13 cellular contexts compared by ENCODE assay signal in genomic region chr19:3059653-3060052, GRCh38. TPM values are rescaled to one million over a fixed set of nuclear protein-coding genes. Genes with fewer than 3 reads are reported as not detected.
DNase-seq lines count a peak whose midpoint lies in the region; ATAC-seq and TF ChIP-seq lines count a peak whose summit lies in the region.
"Had no signal": no experiment of that assay in that cellular context is flagged by ENCODE, and none has a peak within 500 bp of the region (broad histone marks: within the 10 kb centered on the region; RNA-seq: fewer than 3 reads in every experiment).

No MANE protein-coding gene starts in this region.

- WGBS in thymus, result 93% methylated on average over 16 of the region's 16 CpGs

- no peak overlapping the region for H3K27ac Mint-ChIP-seq in activated naive CD4-positive, alpha-beta T cell treated with anti-CD3 and anti-CD28 coated beads, Interleukin-2, amount 50 U/mL, for 24 hours
- H3K27ac Mint-ChIP-seq in activated CD8-positive, alpha-beta T cell treated with anti-CD3 and anti-CD28 coated beads for 36 hours, result peak overlapping the region; percentile 76
- H3K27ac Mint-ChIP-seq in immature natural killer cell, result peak overlapping the region; percentile 82 to 97 (median 88)
- H3K27ac Mint-ChIP-seq in stimulated activated memory B cell treated with anti-CD40 and anti-IgM and Interleukin-4, amounts not matched to agents 10 μg/mL and 1 μg/mL and 100 μg/mL, for 72 hours, result no peak overlapping the region

- intact Hi-C loops in activated CD8-positive, alpha-beta T cell treated with anti-CD3 and anti-CD28 coated beads for 36 hours (cut with micrococcal nuclease), result loop anchor here (10.0 kb wide), 1 partner anchor 105 kb away; no protein-coding TSS in a partner anchor

- no peak for ATAC-seq in activated CD8-positive, alpha-beta T cell treated with anti-CD3 and anti-CD28 coated beads for 36 hours
- ATAC-seq in stimulated activated memory B cell treated with anti-CD40 and anti-IgM and Interleukin-4, amounts not matched to agents 10 μg/mL and 1 μg/mL and 100 μg/mL, for 72 hours, result no peak
- ATAC-seq: esophagus mucosa had no signal

- H3K36me3 Mint-ChIP-seq in activated naive CD4-positive, alpha-beta T cell treated with anti-CD3 and anti-CD28 coated beads, Interleukin-2, amount 50 U/mL, for 24 hours, result peaks cover 4% of the 10 kb centered on the region
- H3K36me3 Mint-ChIP-seq in activated CD8-positive, alpha-beta T cell treated with anti-CD3 and anti-CD28 coated beads for 36 hours (ENCODE audit: low read depth), result peaks cover 32% of the 10 kb centered on the region
- peaks cover 6 to 25% (median 8%) of the 10 kb centered on the region in 3 donors for H3K36me3 Mint-ChIP-seq in immature natural killer cell
- peaks cover 56% of the 10 kb centered on the region for H3K36me3 Mint-ChIP-seq in stimulated activated memory B cell treated with anti-CD40 and anti-IgM and Interleukin-4, amounts not matched to agents 10 μg/mL and 1 μg/mL and 100 μg/mL, for 72 hours

- peak overlapping the region; percentile 42 for H3K27ac ChIP-seq in thymus (ENCODE audit: low read depth)

- peaks cover 54% of the 10 kb centered on the region for H3K36me3 ChIP-seq in thymus (ENCODE audit: control insufficient read depth, insufficient read depth)

- peak overlapping the region; percentile 87 for H3K4me3 Mint-ChIP-seq in activated naive CD4-positive, alpha-beta T cell treated with anti-CD3 and anti-CD28 coated beads, Interleukin-2, amount 50 U/mL, for 24 hours
- H3K4me3 Mint-ChIP-seq in activated CD8-positive, alpha-beta T cell treated with anti-CD3 and anti-CD28 coated beads for 36 hours, result peak overlapping the region; percentile 75
- peak overlapping the region; percentile 83 to 91 (median 89) for H3K4me3 Mint-ChIP-seq in immature natural killer cell
- no peak overlapping the region for H3K4me3 Mint-ChIP-seq in stimulated activated memory B cell treated with anti-CD40 and anti-IgM and Interleukin-4, amounts not matched to agents 10 μg/mL and 1 μg/mL and 100 μg/mL, for 72 hours

- peak overlapping the region; percentile 99 for H3K4me3 ChIP-seq in thymus (ENCODE audit: low read length)

- no peaks in the 10 kb centered on the region for H3K9me3 ChIP-seq in thymus (ENCODE audit: control insufficient read depth)
- H3K9me3 ChIP-seq: SK-N-SH had no signal

- no peak for TF ChIP-seq CTCF in activated CD8-positive, alpha-beta T cell treated with anti-CD3 and anti-CD28 coated beads for 36 hours (IDR thresholded peaks at IDR 0.05)

- H3K4me1 ChIP-seq in thymus (ENCODE audit: control insufficient read depth, insufficient read depth, low read length), result peaks cover 17% of the 10 kb centered on the region

- CTCF ChIA-PET in activated CD8-positive, alpha-beta T cell treated with anti-CD3 and anti-CD28 coated beads for 36 hours (lab: Charles Lee), result interaction anchor here (0.6 to 2.9 kb wide), 4 partner anchors 16 to 69 kb away, joined by 3 to 12 read pairs (median 6); no protein-coding TSS in a partner anchor

- no peaks in the 10 kb centered on the region for H3K9me3 Mint-ChIP-seq in activated naive CD4-positive, alpha-beta T cell treated with anti-CD3 and anti-CD28 coated beads, Interleukin-2, amount 50 U/mL, for 24 hours
- no peaks in the 10 kb centered on the region for H3K9me3 Mint-ChIP-seq in activated CD8-positive, alpha-beta T cell treated with anti-CD3 and anti-CD28 coated beads for 36 hours
- no peaks in the 10 kb centered on the region for H3K9me3 Mint-ChIP-seq in immature natural killer cell
- H3K9me3 Mint-ChIP-seq in stimulated activated memory B cell treated with anti-CD40 and anti-IgM and Interleukin-4, amounts not matched to agents 10 μg/mL and 1 μg/mL and 100 μg/mL, for 72 hours, result no peaks in the 10 kb centered on the region

- H3K27me3 ChIP-seq in thymus (ENCODE audit: control insufficient read depth, insufficient read depth), result no peaks in the 10 kb centered on the region

- no peak for DNase-seq in activated naive CD4-positive, alpha-beta T cell treated with anti-CD3 and anti-CD28 coated beads, Interleukin-2, amount 50 U/mL, for 16 hours
- no peak for DNase-seq in activated CD8-positive, alpha-beta T cell treated with anti-CD3 and anti-CD28 coated beads for 36 hours
- DNase-seq in immature natural killer cell, result no peak
- no peak for DNase-seq in stimulated activated CD4-positive, alpha-beta T cell treated with anti-CD3 and anti-CD28 coated beads, Interleukin-12 subunit alpha, Interleukin-12 subunit beta, amount 100 ng/mL, for 4 hours
- DNase-seq in DMS153 (lab: John Stamatoyannopoulos, UW), result no peak
- DNase-seq: NCI-H1417; NCI-H526 treated with DMSO at 0.1 percent for 48 hours; SK-N-SH; stimulated activated CD4-positive, alpha-beta T cell treated with anti-CD3 and anti-CD28 coated beads, Interleukin-4, amount 100 ng/mL, for 1 hour had no signal

- peaks cover 56% of the 10 kb centered on the region for H3K4me1 Mint-ChIP-seq in activated naive CD4-positive, alpha-beta T cell treated with anti-CD3 and anti-CD28 coated beads, Interleukin-2, amount 50 U/mL, for 24 hours
- H3K4me1 Mint-ChIP-seq in activated CD8-positive, alpha-beta T cell treated with anti-CD3 and anti-CD28 coated beads for 36 hours (ENCODE audit: low read depth), result peaks cover 39% of the 10 kb centered on the region
- peaks cover 51% of the 10 kb centered on the region in 2 donors for H3K4me1 Mint-ChIP-seq in immature natural killer cell
- peaks cover 63% of the 10 kb centered on the region for H3K4me1 Mint-ChIP-seq in stimulated activated memory B cell treated with anti-CD40 and anti-IgM and Interleukin-4, amounts not matched to agents 10 μg/mL and 1 μg/mL and 100 μg/mL, for 72 hours

- no peaks in the 10 kb centered on the region for H3K27me3 Mint-ChIP-seq in activated naive CD4-positive, alpha-beta T cell treated with anti-CD3 and anti-CD28 coated beads, Interleukin-2, amount 50 U/mL, for 24 hours
- no peaks in the 10 kb centered on the region for H3K27me3 Mint-ChIP-seq in activated CD8-positive, alpha-beta T cell treated with anti-CD3 and anti-CD28 coated beads for 36 hours
- peaks cover 3 to 13% (median 5%) of the 10 kb centered on the region in 3 donors for H3K27me3 Mint-ChIP-seq in immature natural killer cell (ENCODE audit: low read depth in 3 of 3)
- no peaks in the 10 kb centered on the region for H3K27me3 Mint-ChIP-seq in stimulated activated memory B cell treated with anti-CD40 and anti-IgM and Interleukin-4, amounts not matched to agents 10 μg/mL and 1 μg/mL and 100 μg/mL, for 72 hours

- POLR2A ChIA-PET in activated CD8-positive, alpha-beta T cell treated with anti-CD3 and anti-CD28 coated beads for 36 hours (lab: Charles Lee), result interaction anchor here (0.5 to 3.4 kb wide), 4 partner anchors 8 to 101 kb away, joined by 3 to 15 read pairs (median 8); no protein-coding TSS in a partner anchor

RNA-seq across cellular contexts. Expression of gene TLE5, which starts 2.6 kb away (rescaled TPM):
- 100 to 1,000 TPM; 283 to 296 TPM for total RNA-seq in activated CD8-positive, alpha-beta T cell treated with anti-CD3 and anti-CD28 coated beads for 36 hours
- polyA plus RNA-seq in immature natural killer cell, result 100 to 1,000 TPM; 382 to 635 (median 466) TPM
- polyA plus RNA-seq in thymus, result 540 TPM

RNA-seq across cellular contexts. Expression of gene TLE2, which starts 30.6 kb away (rescaled TPM):
- 1 to 10 TPM; 2.8 to 3.0 TPM for total RNA-seq in activated CD8-positive, alpha-beta T cell treated with anti-CD3 and anti-CD28 coated beads for 36 hours
- polyA plus RNA-seq in immature natural killer cell (1 to 10 TPM; 1.2 to 2.4 (median 1.3) TPM), thymus (16.8 TPM)

RNA-seq across cellular contexts. Expression of gene GNA11, which starts 34.5 kb away (rescaled TPM):
- 1 to 10 TPM; 5.2 to 5.4 TPM for total RNA-seq in activated CD8-positive, alpha-beta T cell treated with anti-CD3 and anti-CD28 coated beads for 36 hours
- polyA plus RNA-seq in immature natural killer cell, result under 1 TPM in 1 of 3 donors, not detected in 2; 0.09 TPM
- polyA plus RNA-seq in thymus, result 18.4 TPM

Comparison
In these comparisons a context has a peak if more than half of its experiments do, and no peak if none do; other contexts are left out.
1. H3K27ac Mint-ChIP-seq: peak in activated CD8-positive, alpha-beta T cell treated with anti-CD3 and anti-CD28 coated beads for 36 hours (single experiment) and immature natural killer cell (6 of 6); none in activated naive CD4-positive, alpha-beta T cell treated with anti-CD3 and anti-CD28 coated beads, Interleukin-2, amount 50 U/mL, for 24 hours (single experiment) and stimulated activated memory B cell treated with anti-CD40 and anti-IgM and Interleukin-4, amounts not matched to agents 10 μg/mL and 1 μg/mL and 100 μg/mL, for 72 hours (single experiment).
2. RNA of gene GNA11, which starts 34.5 kb away (polyA plus RNA-seq): 18.4 TPM in thymus (single experiment); 0.09 TPM in immature natural killer cell; every median in the first group is over 10 times any median in the second.